In genomic region chr3:135809038-135809437, GRCh38 we compare ENCODE assay signal across 26 cellular contexts.
"Had no signal": no experiment of that assay in that cellular context is flagged by ENCODE, and none has a peak within 500 bp of the region (broad histone marks: within the 10 kb centered on the region; RNA-seq: fewer than 3 reads in every experiment).

No MANE protein-coding gene starts in this region.

- DNase-seq: activated CD4-positive, alpha-beta T cell treated with anti-CD3 and anti-CD28 coated beads for 4 hours; activated CD4-positive, alpha-beta T cell treated with anti-CD3 and anti-CD28 coated beads, Interleukin-2, amount 50 U/mL, for 4 hours; activated CD8-positive, alpha-beta memory T cell treated with anti-CD3 and anti-CD28 coated beads, Interleukin-2, amount 50 U/mL, for 48 hours; activated CD8-positive, alpha-beta T cell treated with anti-CD3 and anti-CD28 coated beads, Interleukin-2, amount 10 ng/mL, durations not matched to agents 7 days and 5 days; activated naive CD4-positive, alpha-beta T cell treated with anti-CD3 and anti-CD28 coated beads, Interleukin-2, amount 50 U/mL, for 16 hours; activated naive CD8-positive, alpha-beta T cell treated with anti-CD3 and anti-CD28 coated beads, Interleukin-2, amount 10 ng/mL, durations not matched to agents 7 days and 5 days; activated T-cell treated with anti-CD3 and anti-CD28 coated beads, Interleukin-2, amount 50 U/mL, for 1 hour; adrenal gland; anterior cingulate cortex; caudate nucleus; MG63; MV-4-11; NCI-H1092 treated with DMSO at 0.1 percent for 48 hours; NCI-H187; NCI-H2081 treated with DMSO at 0.1 percent for 48 hours; NCI-H2171 treated with DMSO at 0.1 percent for 48 hours; NCI-H446 treated with DMSO at 0.1 percent for 48 hours; NCI-H526 treated with DMSO at 0.1 percent for 48 hours; Peyer's patch; Right ventricle myocardium superior; SJCRH30 had no signal

- H3K4me3 Mint-ChIP-seq: activated CD8-positive, alpha-beta T cell treated with anti-CD3 and anti-CD28 coated beads, Interleukin-2, amount 10 ng/mL, durations not matched to agents 7 days and 5 days; activated naive CD8-positive, alpha-beta T cell treated with anti-CD3 and anti-CD28 coated beads, Interleukin-2, amount 10 ng/mL, durations not matched to agents 7 days and 5 days; T-helper 1 cell treated with Interleukin-12 subunit alpha and Interleukin-12 subunit beta and Interleukin-4 antibody, amounts not matched to agents 30 μg/mL and 1 μg/mL, for 36 hours had no signal

- H3K27me3 Mint-ChIP-seq: activated naive CD8-positive, alpha-beta T cell treated with anti-CD3 and anti-CD28 coated beads, Interleukin-2, amount 10 ng/mL, durations not matched to agents 7 days and 5 days had no signal

- H3K9me3 ChIP-seq: adrenal gland, breast epithelium, MG63, Peyer's patch, SJCRH30 had no signal

- H3K27me3 ChIP-seq: MG63, Peyer's patch had no signal

- ATAC-seq: activated CD4-positive, CD25-positive, alpha-beta regulatory T cell treated with anti-CD3 and anti-CD28 coated beads, Interleukin-2, amount 50 U/mL, for 24 hours; activated CD8-positive, alpha-beta T cell treated with anti-CD3 and anti-CD28 coated beads, Interleukin-2, amount 10 ng/mL, durations not matched to agents 7 days and 5 days had no signal

- H3K4me3 ChIP-seq: adrenal gland, breast epithelium, coronary artery, MG63, Peyer's patch, SJCRH30 had no signal

- H3K4me1 Mint-ChIP-seq: activated naive CD8-positive, alpha-beta T cell treated with anti-CD3 and anti-CD28 coated beads, Interleukin-2, amount 10 ng/mL, durations not matched to agents 7 days and 5 days had no signal

- H3K27ac ChIP-seq: adrenal gland, breast epithelium, coronary artery, Peyer's patch, RWPE1, SJCRH30 had no signal

- H3K9me3 Mint-ChIP-seq: activated naive CD8-positive, alpha-beta T cell treated with anti-CD3 and anti-CD28 coated beads, Interleukin-2, amount 10 ng/mL, durations not matched to agents 7 days and 5 days; T-helper 1 cell treated with Interleukin-12 subunit alpha and Interleukin-12 subunit beta and Interleukin-4 antibody, amounts not matched to agents 30 μg/mL and 1 μg/mL, for 36 hours had no signal

- H3K27ac Mint-ChIP-seq: activated CD8-positive, alpha-beta T cell treated with anti-CD3 and anti-CD28 coated beads, Interleukin-2, amount 10 ng/mL, durations not matched to agents 7 days and 5 days; activated naive CD8-positive, alpha-beta T cell treated with anti-CD3 and anti-CD28 coated beads, Interleukin-2, amount 10 ng/mL, durations not matched to agents 7 days and 5 days; T-helper 1 cell treated with Interleukin-12 subunit alpha and Interleukin-12 subunit beta and Interleukin-4 antibody, amounts not matched to agents 30 μg/mL and 1 μg/mL, for 36 hours had no signal

- H3K36me3 Mint-ChIP-seq: activated naive CD8-positive, alpha-beta T cell treated with anti-CD3 and anti-CD28 coated beads, Interleukin-2, amount 10 ng/mL, durations not matched to agents 7 days and 5 days had no signal

- H3K4me1 ChIP-seq: breast epithelium, Peyer's patch, SJCRH30 had no signal

- H3K36me3 ChIP-seq: adrenal gland, breast epithelium, MG63, Peyer's patch, SJCRH30 had no signal
